20 cellular contexts compared by ENCODE assay signal in the genomic region with DNA sequence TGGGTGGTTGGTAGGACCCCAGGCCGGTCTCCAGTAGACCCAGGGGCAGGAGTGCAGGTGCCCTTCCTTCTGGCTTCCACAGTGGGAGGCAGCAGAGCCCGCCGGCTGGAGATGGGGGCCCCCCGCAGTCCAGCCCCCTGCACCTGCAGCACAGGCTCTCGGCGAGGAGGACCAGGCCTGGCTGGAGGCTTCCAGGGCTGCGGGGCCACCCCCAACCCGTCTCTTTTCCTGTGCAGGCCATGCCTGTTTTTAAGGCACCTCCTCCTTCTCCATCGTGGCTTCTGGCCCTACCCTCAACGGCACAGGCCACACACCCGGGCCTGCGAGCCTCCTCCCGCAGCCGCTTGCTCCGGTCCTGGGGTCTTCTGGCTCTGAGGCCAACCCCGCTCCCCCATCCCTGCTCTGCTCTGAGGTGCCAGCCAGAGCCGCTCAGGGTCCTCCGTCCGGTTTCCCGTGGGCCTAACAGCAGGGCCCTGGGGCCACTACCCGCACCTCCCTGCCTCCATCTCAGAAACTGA.
DNase-seq lines count a peak whose midpoint lies in the region; ATAC-seq lines count a peak whose summit lies in the region.
"Had no signal": no experiment of that assay in that cellular context is flagged by ENCODE, and none has a peak within 500 bp of the region (broad histone marks: within the 10 kb centered on the region; RNA-seq: fewer than 3 reads in every experiment).

No MANE protein-coding gene starts in this region.

- CTCF ChIA-PET in activated CD4-positive, alpha-beta T cell treated with anti-CD3 and anti-CD28 coated beads for 36 hours (lab: Charles Lee), result no interaction called here

- intact Hi-C loops in activated CD4-positive, alpha-beta T cell treated with anti-CD3 and anti-CD28 coated beads, Interleukin-2, amount 10 ng/mL, durations not matched to agents 24 days and 14 days (cut with micrococcal nuclease), result no loop called here
- intact Hi-C loops in activated CD4-positive, alpha-beta T cell treated with anti-CD3 and anti-CD28 coated beads for 36 hours (cut with DNase I, micrococcal nuclease), result no loop called here

- peak; percentile 40 for DNase-seq in activated CD4-positive, alpha-beta T cell treated with anti-CD3 and anti-CD28 coated beads, Interleukin-2, amount 10 ng/mL, durations not matched to agents 24 days and 14 days
- DNase-seq in activated CD4-positive, alpha-beta T cell treated with anti-CD3 and anti-CD28 coated beads for 36 hours, result no peak
- no peak for DNase-seq in stimulated activated naive CD8-positive, alpha-beta T cell treated with anti-CD3 and anti-CD28 coated beads, Interleukin-15, amount 100 ng/mL, for 72 hours
- DNase-seq in stimulated activated naive CD8-positive, alpha-beta T cell treated with anti-CD3 and anti-CD28 coated beads, Interleukin-15, Interleukin-2, amounts not matched to agents 100 U/mL and 50 U/mL, for 24 hours, result no peak
- DNase-seq: AML-193; Caco-2; Calu3; CD4-positive, alpha-beta T cell; CD8-positive, alpha-beta T cell; DMS 273 treated with DMSO at 0.1 percent for 48 hours; DMS153; DMS53; DMS79; DND-41; EL; GDM1 had no signal

- H3K4me1 Mint-ChIP-seq in activated CD4-positive, alpha-beta T cell treated with anti-CD3 and anti-CD28 coated beads, Interleukin-2, amount 10 ng/mL, durations not matched to agents 24 days and 14 days, result no peaks in the 10 kb centered on the region
- no peaks in the 10 kb centered on the region for H3K4me1 Mint-ChIP-seq in activated CD4-positive, alpha-beta T cell treated with anti-CD3 and anti-CD28 coated beads for 36 hours
- H3K4me1 Mint-ChIP-seq in stimulated activated naive CD8-positive, alpha-beta T cell treated with anti-CD3 and anti-CD28 coated beads, Interleukin-15, amount 100 ng/mL, for 72 hours, result no peaks in the 10 kb centered on the region

- H3K27ac Mint-ChIP-seq in activated CD4-positive, alpha-beta T cell treated with anti-CD3 and anti-CD28 coated beads, Interleukin-2, amount 10 ng/mL, durations not matched to agents 24 days and 14 days, result no peak overlapping the region
- no peak overlapping the region for H3K27ac Mint-ChIP-seq in activated CD4-positive, alpha-beta T cell treated with anti-CD3 and anti-CD28 coated beads for 36 hours
- H3K27ac Mint-ChIP-seq in stimulated activated naive CD8-positive, alpha-beta T cell treated with anti-CD3 and anti-CD28 coated beads, Interleukin-15, amount 100 ng/mL, for 72 hours, result no peak overlapping the region
- H3K27ac Mint-ChIP-seq: B cell; CD4-positive, alpha-beta T cell; CD8-positive, alpha-beta T cell had no signal

- POLR2A ChIA-PET in activated CD4-positive, alpha-beta T cell treated with anti-CD3 and anti-CD28 coated beads for 36 hours (lab: Charles Lee), result no interaction called here

- no peak for ATAC-seq in activated CD4-positive, alpha-beta T cell treated with anti-CD3 and anti-CD28 coated beads for 36 hours
- peak; percentile 12 for ATAC-seq in stimulated activated naive CD8-positive, alpha-beta T cell treated with anti-CD3 and anti-CD28 coated beads, Interleukin-15, amount 100 ng/mL, for 72 hours
- ATAC-seq in stimulated activated naive CD8-positive, alpha-beta T cell treated with anti-CD3 and anti-CD28 coated beads, Interleukin-15, Interleukin-2, amounts not matched to agents 100 U/mL and 50 U/mL, for 24 hours, result no peak
- no peak for ATAC-seq in HG03432 (IDR thresholded peaks at IDR 0.05; ENCODE audit: unreplicated experiment)
- ATAC-seq: A549; CD8-positive, alpha-beta T cell; GM12878 had no signal

- no peak overlapping the region for H3K4me3 Mint-ChIP-seq in activated CD4-positive, alpha-beta T cell treated with anti-CD3 and anti-CD28 coated beads, Interleukin-2, amount 10 ng/mL, durations not matched to agents 24 days and 14 days
- H3K4me3 Mint-ChIP-seq in activated CD4-positive, alpha-beta T cell treated with anti-CD3 and anti-CD28 coated beads for 36 hours, result no peak overlapping the region
- no peak overlapping the region for H3K4me3 Mint-ChIP-seq in stimulated activated naive CD8-positive, alpha-beta T cell treated with anti-CD3 and anti-CD28 coated beads, Interleukin-15, amount 100 ng/mL, for 72 hours
- H3K4me3 Mint-ChIP-seq: B cell; CD4-positive, alpha-beta T cell; CD8-positive, alpha-beta T cell had no signal

- H3K36me3 Mint-ChIP-seq in activated CD4-positive, alpha-beta T cell treated with anti-CD3 and anti-CD28 coated beads, Interleukin-2, amount 10 ng/mL, durations not matched to agents 24 days and 14 days (ENCODE audit: low read depth), result no peaks in the 10 kb centered on the region
- H3K36me3 Mint-ChIP-seq in activated CD4-positive, alpha-beta T cell treated with anti-CD3 and anti-CD28 coated beads for 36 hours (ENCODE audit: low read depth), result no peaks in the 10 kb centered on the region
- H3K36me3 Mint-ChIP-seq: CD8-positive, alpha-beta T cell had no signal

- H3K9me3 Mint-ChIP-seq in activated CD4-positive, alpha-beta T cell treated with anti-CD3 and anti-CD28 coated beads, Interleukin-2, amount 10 ng/mL, durations not matched to agents 24 days and 14 days, result peaks cover 6% of the 10 kb centered on the region
- H3K9me3 Mint-ChIP-seq in activated CD4-positive, alpha-beta T cell treated with anti-CD3 and anti-CD28 coated beads for 36 hours (ENCODE audit: low read depth), result no peaks in the 10 kb centered on the region
- H3K9me3 Mint-ChIP-seq in stimulated activated naive CD8-positive, alpha-beta T cell treated with anti-CD3 and anti-CD28 coated beads, Interleukin-15, amount 100 ng/mL, for 72 hours, result no peaks in the 10 kb centered on the region
- H3K9me3 Mint-ChIP-seq: CD4-positive, alpha-beta T cell; CD8-positive, alpha-beta T cell had no signal

- H3K27me3 Mint-ChIP-seq in activated CD4-positive, alpha-beta T cell treated with anti-CD3 and anti-CD28 coated beads, Interleukin-2, amount 10 ng/mL, durations not matched to agents 24 days and 14 days, result peaks cover 41% of the 10 kb centered on the region
- H3K27me3 Mint-ChIP-seq in activated CD4-positive, alpha-beta T cell treated with anti-CD3 and anti-CD28 coated beads for 36 hours, result peaks cover 44% of the 10 kb centered on the region
- peaks cover 55% of the 10 kb centered on the region for H3K27me3 Mint-ChIP-seq in stimulated activated naive CD8-positive, alpha-beta T cell treated with anti-CD3 and anti-CD28 coated beads, Interleukin-15, amount 100 ng/mL, for 72 hours
